In the genomic region with DNA sequence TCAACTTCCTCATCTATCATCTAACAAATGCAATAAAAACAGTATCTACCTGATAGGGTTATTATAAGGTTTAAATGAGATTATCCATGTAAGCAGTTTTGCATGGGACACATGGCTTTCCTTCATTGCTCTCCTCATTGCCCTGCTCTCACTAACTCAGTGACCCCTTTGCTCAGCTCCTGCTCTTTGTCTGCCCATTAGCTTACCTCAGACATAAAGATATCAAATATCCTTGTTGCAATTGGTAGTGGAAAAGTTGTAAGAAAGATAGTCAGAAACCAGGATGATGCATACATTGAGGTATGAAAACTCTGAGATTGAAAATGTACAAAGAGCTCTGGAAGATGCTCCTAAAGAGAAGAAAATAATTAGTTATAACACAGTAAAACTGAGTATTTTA, we compare ENCODE assay signal across 32 cellular contexts.
"Had no signal": no experiment of that assay in that cellular context is flagged by ENCODE, and none has a peak within 500 bp of the region (broad histone marks: within the 10 kb centered on the region; RNA-seq: fewer than 3 reads in every experiment).

No MANE protein-coding gene starts in this region.

- H3K27ac Mint-ChIP-seq: dendritic cell treated with granulocyte-macrophage colony-stimulating factor and Interleukin-4, amounts not matched to agents 40 ng/mL and 50 ng/mL, for 4 days; endodermal cell; mesothelial cell of epicardium; natural killer cell treated with Interleukin-12 subunit alpha and Interleukin-12 subunit beta and Interleukin-15 and Interleukin-18, amount 100 ng/mL, for 72 hours; stimulated activated effector memory CD8-positive, alpha-beta T cell treated with anti-CD3 and anti-CD28 coated beads, Interleukin-12 subunit alpha, Interleukin-12 subunit beta, amount 100 ng/mL, for 72 hours had no signal

- H3K36me3 Mint-ChIP-seq: natural killer cell treated with Interleukin-12 subunit alpha and Interleukin-12 subunit beta and Interleukin-15 and Interleukin-18, amount 100 ng/mL, for 72 hours; stimulated activated effector memory CD8-positive, alpha-beta T cell treated with anti-CD3 and anti-CD28 coated beads, Interleukin-12 subunit alpha, Interleukin-12 subunit beta, amount 100 ng/mL, for 72 hours had no signal

- ATAC-seq: esophagus mucosa; foreskin keratinocyte; gastroesophageal sphincter; heart right ventricle; left lobe of liver; mucosa of descending colon; natural killer cell treated with Interleukin-12 subunit alpha and Interleukin-12 subunit beta and Interleukin-15 and Interleukin-18, amount 100 ng/mL, for 72 hours; psoas muscle; right cardiac atrium; stimulated activated effector memory CD8-positive, alpha-beta T cell treated with anti-CD3 and anti-CD28 coated beads, Interleukin-12 subunit alpha, Interleukin-12 subunit beta, amount 100 ng/mL, for 72 hours had no signal

- H3K4me1 Mint-ChIP-seq: endodermal cell had no signal

- H3K9me3 Mint-ChIP-seq: dendritic cell treated with granulocyte-macrophage colony-stimulating factor and Interleukin-4, amounts not matched to agents 40 ng/mL and 50 ng/mL, for 4 days; endodermal cell; mesothelial cell of epicardium; naive B cell; natural killer cell treated with Interleukin-12 subunit alpha and Interleukin-12 subunit beta and Interleukin-15 and Interleukin-18, amount 100 ng/mL, for 72 hours; stimulated activated effector memory CD8-positive, alpha-beta T cell treated with anti-CD3 and anti-CD28 coated beads, Interleukin-12 subunit alpha, Interleukin-12 subunit beta, amount 100 ng/mL, for 72 hours had no signal

- H3K27ac ChIP-seq: colonic mucosa, epithelial cell of prostate, foreskin keratinocyte, gastroesophageal sphincter, heart right ventricle, ovary, psoas muscle, sigmoid colon, stomach, thyroid gland, vagina had no signal

- DNase-seq: colonic mucosa; effector CD8-positive, alpha-beta T cell; endodermal cell; foreskin keratinocyte; heart right ventricle; hippocampal formation; islet precursor cell; kidney glomerular epithelial cell; mesenchymal stem cell; mucosa of descending colon; naive B cell; nucleus accumbens; ovary; posterior cingulate gyrus; psoas muscle; right cardiac atrium; sigmoid colon; stimulated activated CD4-positive, alpha-beta T cell treated with anti-CD3 and anti-CD28 coated beads, Interleukin-2, amount 100 ng/mL, for 24 hours; stimulated activated CD4-positive, alpha-beta T cell treated with anti-CD3 and anti-CD28 coated beads, Interleukin-4, amount 100 ng/mL, for 24 hours; stimulated activated naive CD4-positive, alpha-beta T cell treated with Interleukin-2 at 50 U/mL for 16 hours; stomach; thyroid gland; trophoblast cell had no signal

- H3K36me3 ChIP-seq: ovary had no signal

- H3K4me3 Mint-ChIP-seq: dendritic cell treated with granulocyte-macrophage colony-stimulating factor and Interleukin-4, amounts not matched to agents 40 ng/mL and 50 ng/mL, for 4 days; endodermal cell; mesothelial cell of epicardium; naive B cell; natural killer cell treated with Interleukin-12 subunit alpha and Interleukin-12 subunit beta and Interleukin-15 and Interleukin-18, amount 100 ng/mL, for 72 hours; stimulated activated effector memory CD8-positive, alpha-beta T cell treated with anti-CD3 and anti-CD28 coated beads, Interleukin-12 subunit alpha, Interleukin-12 subunit beta, amount 100 ng/mL, for 72 hours had no signal

- H3K9me3 ChIP-seq: colonic mucosa, gastroesophageal sphincter, heart right ventricle, mucosa of descending colon, ovary, psoas muscle, sigmoid colon, stomach, thyroid gland, vagina had no signal

- H3K27me3 Mint-ChIP-seq: dendritic cell treated with granulocyte-macrophage colony-stimulating factor and Interleukin-4, amounts not matched to agents 40 ng/mL and 50 ng/mL, for 4 days; naive B cell had no signal

- H3K4me1 ChIP-seq: colonic mucosa, foreskin keratinocyte, gastroesophageal sphincter, sigmoid colon, stomach, thyroid gland, vagina had no signal

- H3K4me3 ChIP-seq: colonic mucosa, gastroesophageal sphincter, heart right ventricle, mucosa of descending colon, ovary, psoas muscle, sigmoid colon, stomach, thyroid gland, vagina had no signal
